1 cellular context compared by ENCODE assay signal in genomic region chr12:58513866-58514265, GRCh38.
TF ChIP-seq lines count a peak whose summit lies in the region.

No MANE protein-coding gene starts in this region.

TF ChIP-seq in SK-N-SH treated with all-trans-retinoic acid at 6 μM for 48 hours, 23 proteins besides CTCF, POLR2A, EP300 and RAD21 (continued from another document):
- TF ChIP-seq ZFP3 (CRISPR knock-in tag; IDR thresholded peaks at IDR 0.05) (no peak), RARB (CRISPR knock-in tag; IDR thresholded peaks at IDR 0.05) (no peak), POU6F1 (CRISPR knock-in tag; IDR thresholded peaks at IDR 0.05; ENCODE audit: borderline replicate concordance, low read depth) (no peak)
TF ChIP-seq in SK-N-SH treated with all-trans-retinoic acid at 6 μM for 48 hours: peak in this region for 0.
